In genomic region chr1:203794764-203795381, GRCh38 we compare ENCODE assay signal across 8 cellular contexts. TPM values are rescaled to one million over a fixed set of nuclear protein-coding genes. Genes with fewer than 3 reads are reported as not detected.
DNase-seq lines count a peak whose midpoint lies in the region; ATAC-seq, FAIRE-seq and TF ChIP-seq lines count a peak whose summit lies in the region.

No MANE protein-coding gene starts in this region.

- H3K36me3 Mint-ChIP-seq in activated T-helper 17 cell treated with anti-CD3 and anti-CD28 coated beads, Interleukin-2, amount 50 U/mL, for 72 hours (ENCODE audit: low read depth): peaks cover 46% of the 10 kb centered on the region
- peaks cover 11% of the 10 kb centered on the region for H3K36me3 Mint-ChIP-seq in stimulated activated memory B cell treated with anti-CD40 and anti-IgM and Interleukin-4, amounts not matched to agents 10 μg/mL and 1 μg/mL and 100 μg/mL, for 72 hours

- 84% methylated on average over 17 of the region's 17 CpGs for WGBS in hepatocyte (ENCODE audit: low lambda C conversion rate, missing lambda C conversion rate)

- peak overlapping the region; percentile 68 for H3K4me2 ChIP-seq in hepatocyte

- no peak for FAIRE-seq in D721Med (lab: Jason Lieb, UNC)

- H3K4me1 ChIP-seq in HUES48 (ENCODE audit: control insufficient read depth, insufficient read depth, low read length): peaks cover 15% of the 10 kb centered on the region
- peaks cover 17% of the 10 kb centered on the region for H3K4me1 ChIP-seq in hepatocyte (ENCODE audit: insufficient read depth)

- H3K4me3 ChIP-seq in HUES48 (ENCODE audit: low read depth, low read length) (peak overlapping the region; percentile 73), hepatocyte (peak overlapping the region; percentile 11)

- no peaks in the 10 kb centered on the region for H3K9me2 ChIP-seq in hepatocyte (replicated peaks; ENCODE audit: insufficient read depth)

- H3K79me2 ChIP-seq in hepatocyte: peaks cover 40% of the 10 kb centered on the region

- H3K36me3 ChIP-seq in HUES48 (ENCODE audit: control insufficient read depth, insufficient read depth, low read length) (peaks cover 30% of the 10 kb centered on the region), hepatocyte (replicated peaks; ENCODE audit: insufficient read depth, low read depth) (peaks cover 3% of the 10 kb centered on the region)

- peak overlapping the region; percentile 93 for H3K4me3 Mint-ChIP-seq in activated T-helper 17 cell treated with anti-CD3 and anti-CD28 coated beads, Interleukin-2, amount 50 U/mL, for 72 hours
- peak overlapping the region; percentile 91 for H3K4me3 Mint-ChIP-seq in stimulated activated memory B cell treated with anti-CD40 and anti-IgM and Interleukin-4, amounts not matched to agents 10 μg/mL and 1 μg/mL and 100 μg/mL, for 72 hours

- H3K9me3 Mint-ChIP-seq in activated T-helper 17 cell treated with anti-CD3 and anti-CD28 coated beads, Interleukin-2, amount 50 U/mL, for 72 hours: peaks cover 4% of the 10 kb centered on the region
- no peaks in the 10 kb centered on the region for H3K9me3 Mint-ChIP-seq in stimulated activated memory B cell treated with anti-CD40 and anti-IgM and Interleukin-4, amounts not matched to agents 10 μg/mL and 1 μg/mL and 100 μg/mL, for 72 hours

- H2AFZ ChIP-seq in hepatocyte: peak overlapping the region; percentile 91

- H3K27ac ChIP-seq in HUES48 (ENCODE audit: low read depth, low read length) (peak overlapping the region; percentile 100), hepatocyte (peak overlapping the region; percentile 73)

- DNase-seq in hepatocyte (ENCODE audit: low spot score) (no peak), D721Med (ENCODE audit: insufficient read length, low spot score) (no peak), activated gamma-delta T cell (lab: John Stamatoyannopoulos, UW) (no peak), COLO668 (lab: John Stamatoyannopoulos, UW; ENCODE audit: unreplicated experiment) (no peak)

- H3K9me3 ChIP-seq in HUES48 (ENCODE audit: control insufficient read depth, insufficient read depth, low read length) (peaks cover 11% of the 10 kb centered on the region), hepatocyte (ENCODE audit: low read depth) (no peaks in the 10 kb centered on the region)

- H3K9ac ChIP-seq in HUES48 (ENCODE audit: low read depth, low read length): no peak overlapping the region

- no peak for ATAC-seq in activated T-helper 17 cell treated with anti-CD3 and anti-CD28 coated beads, Interleukin-2, amount 50 U/mL, for 72 hours (replicated peaks)
- no peak for ATAC-seq in stimulated activated memory B cell treated with anti-CD40 and anti-IgM and Interleukin-4, amounts not matched to agents 10 μg/mL and 1 μg/mL and 100 μg/mL, for 72 hours
- no peak for ATAC-seq in GM21367 (IDR thresholded peaks at IDR 0.05; ENCODE audit: unreplicated experiment)

- H3K27me3 ChIP-seq in HUES48 (ENCODE audit: control insufficient read depth, insufficient read depth, low read length): no peaks in the 10 kb centered on the region
- no peaks in the 10 kb centered on the region for H3K27me3 ChIP-seq in hepatocyte

- H3K27me3 Mint-ChIP-seq in activated T-helper 17 cell treated with anti-CD3 and anti-CD28 coated beads, Interleukin-2, amount 50 U/mL, for 72 hours: no peaks in the 10 kb centered on the region
- H3K27me3 Mint-ChIP-seq in stimulated activated memory B cell treated with anti-CD40 and anti-IgM and Interleukin-4, amounts not matched to agents 10 μg/mL and 1 μg/mL and 100 μg/mL, for 72 hours: no peaks in the 10 kb centered on the region

- peaks cover 30% of the 10 kb centered on the region for H3K4me1 Mint-ChIP-seq in activated T-helper 17 cell treated with anti-CD3 and anti-CD28 coated beads, Interleukin-2, amount 50 U/mL, for 72 hours
- H3K4me1 Mint-ChIP-seq in stimulated activated memory B cell treated with anti-CD40 and anti-IgM and Interleukin-4, amounts not matched to agents 10 μg/mL and 1 μg/mL and 100 μg/mL, for 72 hours: peaks cover 32% of the 10 kb centered on the region

- TF ChIP-seq CTCF in hepatocyte (IDR thresholded peaks at IDR 0.05; ENCODE audit: poor library complexity) (no peak), D721Med (IDR thresholded peaks at IDR 0.05; ENCODE audit: insufficient read depth, missing control alignments) (no peak)

- peaks cover 35% of the 10 kb centered on the region for H4K20me1 ChIP-seq in hepatocyte (ENCODE audit: insufficient read depth, poor library complexity, severe bottlenecking)

- H3K27ac Mint-ChIP-seq in activated T-helper 17 cell treated with anti-CD3 and anti-CD28 coated beads, Interleukin-2, amount 50 U/mL, for 72 hours: peak overlapping the region; percentile 97
- H3K27ac Mint-ChIP-seq in stimulated activated memory B cell treated with anti-CD40 and anti-IgM and Interleukin-4, amounts not matched to agents 10 μg/mL and 1 μg/mL and 100 μg/mL, for 72 hours: peak overlapping the region; percentile 90

RNA-seq across cellular contexts. Expression of gene ZBED6, which starts 0.6 kb away (rescaled TPM):
- 10 to 100 TPM; 21.8 to 39.5 TPM for total RNA-seq in activated T-helper 17 cell treated with anti-CD3 and anti-CD28 coated beads, Interleukin-2, amount 50 U/mL, for 72 hours
- total RNA-seq in hepatocyte: 9.6 and 12.8 TPM in 2 replicates
- polyA plus RNA-seq in hepatocyte: 1.5 and 2.6 TPM in 2 replicates

RNA-seq across cellular contexts. Expression of gene ZC3H11A, which starts 0.6 kb away (rescaled TPM):
- 100 to 1,000 TPM in 1 of 2 donors, 10 to 100 TPM in 1; 88.8 to 117 TPM for total RNA-seq in activated T-helper 17 cell treated with anti-CD3 and anti-CD28 coated beads, Interleukin-2, amount 50 U/mL, for 72 hours
- total RNA-seq in hepatocyte: 120 and 123 TPM in 2 replicates
- polyA plus RNA-seq in hepatocyte: 33.7 and 34.9 TPM in 2 replicates

RNA-seq across cellular contexts. Expression of gene LAX1, which starts 29.9 kb away (rescaled TPM):
- total RNA-seq in activated T-helper 17 cell treated with anti-CD3 and anti-CD28 coated beads, Interleukin-2, amount 50 U/mL, for 72 hours: 10 to 100 TPM; 17.2 to 26.9 TPM
- total RNA-seq in hepatocyte: not detected in 2 replicates
- not detected in 2 replicates for polyA plus RNA-seq in hepatocyte

Comparison
In these comparisons a context has a peak if more than half of its experiments do, and no peak if none do; other contexts are left out.
1. RNA of gene LAX1, which starts 29.9 kb away (total RNA-seq): 17.2 to 26.9 TPM in activated T-helper 17 cell treated with anti-CD3 and anti-CD28 coated beads, Interleukin-2, amount 50 U/mL, for 72 hours; not detected in hepatocyte; every median in the first group is over 10 times any median in the second.